16 cellular contexts compared by ENCODE assay signal in genomic region chr18:63182247-63182771, GRCh38.
DNase-seq lines count a peak whose midpoint lies in the region; ATAC-seq and TF ChIP-seq lines count a peak whose summit lies in the region.
"Had no signal": no experiment of that assay in that cellular context is flagged by ENCODE, and none has a peak within 500 bp of the region (broad histone marks: within the 10 kb centered on the region; RNA-seq: fewer than 3 reads in every experiment).

No MANE protein-coding gene starts in this region.

- no peaks in the 10 kb centered on the region for H3K27me3 ChIP-seq in sigmoid colon
- H3K27me3 ChIP-seq: ovary, upper lobe of right lung had no signal

- H3K4me1 ChIP-seq in HEK293 (ENCODE audit: control insufficient read depth, insufficient read depth, low read length), result peaks cover 29% of the 10 kb centered on the region
- peaks cover 0 to 79% (median 70%) of the 10 kb centered on the region in 4 donors for H3K4me1 ChIP-seq in sigmoid colon
- H3K4me1 ChIP-seq: upper lobe of right lung had no signal

- H3K9me3 Mint-ChIP-seq in activated CD4-positive, alpha-beta T cell treated with anti-CD3 and anti-CD28 coated beads, Interleukin-2, amount 10 ng/mL, durations not matched to agents 24 days and 14 days, result no peaks in the 10 kb centered on the region
- no peaks in the 10 kb centered on the region for H3K9me3 Mint-ChIP-seq in activated T-helper 17 cell treated with anti-CD3 and anti-CD28 coated beads, Interleukin-2, amount 50 U/mL, for 72 hours
- H3K9me3 Mint-ChIP-seq: T-helper 2 cell treated with Interferon-gamma antibody and Interleukin-4, amounts not matched to agents 5 μg/mL and 100 μg/mL, for 36 hours had no signal

- TF ChIP-seq EP300 in sigmoid colon (IDR thresholded peaks at IDR 0.05), result peak in 3 of 4 donors; percentile 9 to 80 (median 60)

- no peak for ATAC-seq in activated T-helper 17 cell treated with anti-CD3 and anti-CD28 coated beads, Interleukin-2, amount 50 U/mL, for 72 hours (replicated peaks)
- no peak for ATAC-seq in GM19467 (IDR thresholded peaks at IDR 0.05; ENCODE audit: unreplicated experiment)
- ATAC-seq: upper lobe of right lung had no signal

- TF ChIP-seq CTCF in HEK293 (tag by site-specific recombination; IDR thresholded peaks at IDR 0.05) (no peak), sigmoid colon (IDR thresholded peaks at IDR 0.05) (no peak)

- no peak for TF ChIP-seq POLR2A in sigmoid colon (IDR thresholded peaks at IDR 0.05)

- H3K36me3 ChIP-seq in HEK293 (ENCODE audit: control insufficient read depth in 2 of 2, insufficient read depth in 1 of 2, low read length in 2 of 2) (no peaks in the 10 kb centered on the region), sigmoid colon (no peaks in the 10 kb centered on the region)
- H3K36me3 ChIP-seq: ovary, upper lobe of right lung had no signal

- no peak overlapping the region for H3K4me3 ChIP-seq in HEK293 (ENCODE audit: low read depth, low read length)
- H3K4me3 ChIP-seq in sigmoid colon, result no peak overlapping the region
- H3K4me3 ChIP-seq: GM23248, ovary, upper lobe of right lung had no signal

- no peaks in the 10 kb centered on the region for H3K27me3 Mint-ChIP-seq in activated CD4-positive, alpha-beta T cell treated with anti-CD3 and anti-CD28 coated beads, Interleukin-2, amount 10 ng/mL, durations not matched to agents 24 days and 14 days
- no peaks in the 10 kb centered on the region for H3K27me3 Mint-ChIP-seq in activated T-helper 17 cell treated with anti-CD3 and anti-CD28 coated beads, Interleukin-2, amount 50 U/mL, for 72 hours

- 15 to 55% methylated on average over 5 of the region's 5 CpGs for WGBS in sigmoid colon, 2 donors

- intact Hi-C loops in activated CD4-positive, alpha-beta T cell treated with anti-CD3 and anti-CD28 coated beads, Interleukin-2, amount 10 ng/mL, durations not matched to agents 24 days and 14 days (cut with micrococcal nuclease), result no loop called here
- intact Hi-C loops in sigmoid colon (cut with DNase I), result no loop called here

- H3K27ac Mint-ChIP-seq in activated CD4-positive, alpha-beta T cell treated with anti-CD3 and anti-CD28 coated beads, Interleukin-2, amount 10 ng/mL, durations not matched to agents 24 days and 14 days, result peak overlapping the region; percentile 62
- H3K27ac Mint-ChIP-seq in activated T-helper 17 cell treated with anti-CD3 and anti-CD28 coated beads, Interleukin-2, amount 50 U/mL, for 72 hours, result peak overlapping the region; percentile 92
- H3K27ac Mint-ChIP-seq: T-helper 2 cell treated with Interferon-gamma antibody and Interleukin-4, amounts not matched to agents 5 μg/mL and 100 μg/mL, for 36 hours had no signal

- H3K27ac ChIP-seq in HEK293 (ENCODE audit: extremely low read depth, low read depth, low read length) (no peak overlapping the region), sigmoid colon (peak overlapping the region in 3 of 4 donors; percentile 29 to 53 (median 30))
- H3K27ac ChIP-seq: GM23248, ovary, upper lobe of right lung had no signal

- H3K4me1 Mint-ChIP-seq in activated CD4-positive, alpha-beta T cell treated with anti-CD3 and anti-CD28 coated beads, Interleukin-2, amount 10 ng/mL, durations not matched to agents 24 days and 14 days, result peaks cover 36% of the 10 kb centered on the region
- peaks cover 65% of the 10 kb centered on the region for H3K4me1 Mint-ChIP-seq in activated T-helper 17 cell treated with anti-CD3 and anti-CD28 coated beads, Interleukin-2, amount 50 U/mL, for 72 hours

- CTCF ChIA-PET in HEK293 (lab: Yijun Ruan, JAX), result interaction anchor here (0.6 kb wide), 1 partner anchor 141 kb away, joined by 5 read pairs; no protein-coding TSS in a partner anchor

- POLR2A ChIA-PET in HEK293 (lab: Yijun Ruan, JAX), result interaction anchor here (0.6 kb wide), 1 partner anchor 91 kb away, joined by 3 read pairs; no protein-coding TSS in a partner anchor

- no peak for DNase-seq in activated CD4-positive, alpha-beta T cell treated with anti-CD3 and anti-CD28 coated beads, Interleukin-2, amount 10 ng/mL, durations not matched to agents 24 days and 14 days
- no peak for DNase-seq in activated CD4-positive, alpha-beta T cell treated with anti-CD3 and anti-CD28 coated beads for 1 hour
- peak; percentile 84 for DNase-seq in sigmoid colon
- no peak for DNase-seq in NCI-H446 (lab: John Stamatoyannopoulos, UW)
- no peak for DNase-seq in HuH-7 (ENCODE audit: low spot score)
- DNase-seq: Calu3; GM23248; mammary epithelial cell; NCI-H2029 treated with DMSO at 0.1 percent for 48 hours; ovary; stimulated activated CD4-positive, alpha-beta T cell treated with anti-CD3 and anti-CD28 coated beads, Interleukin-15, amount 100 ng/mL, for 24 hours; upper lobe of right lung had no signal

- H3K36me3 Mint-ChIP-seq in activated CD4-positive, alpha-beta T cell treated with anti-CD3 and anti-CD28 coated beads, Interleukin-2, amount 10 ng/mL, durations not matched to agents 24 days and 14 days (ENCODE audit: low read depth), result peaks cover 41% of the 10 kb centered on the region
- H3K36me3 Mint-ChIP-seq in activated T-helper 17 cell treated with anti-CD3 and anti-CD28 coated beads, Interleukin-2, amount 50 U/mL, for 72 hours (ENCODE audit: low read depth), result peaks cover 97% of the 10 kb centered on the region

- H3K9me3 ChIP-seq in HEK293 (ENCODE audit: control insufficient read depth, insufficient read depth, low read depth, low read length), result no peaks in the 10 kb centered on the region
- no peaks in the 10 kb centered on the region for H3K9me3 ChIP-seq in sigmoid colon
- H3K9me3 ChIP-seq: ovary, upper lobe of right lung had no signal

- no peak overlapping the region for H3K4me3 Mint-ChIP-seq in activated CD4-positive, alpha-beta T cell treated with anti-CD3 and anti-CD28 coated beads, Interleukin-2, amount 10 ng/mL, durations not matched to agents 24 days and 14 days
- peak overlapping the region; percentile 64 for H3K4me3 Mint-ChIP-seq in activated T-helper 17 cell treated with anti-CD3 and anti-CD28 coated beads, Interleukin-2, amount 50 U/mL, for 72 hours
- H3K4me3 Mint-ChIP-seq: T-helper 2 cell treated with Interferon-gamma antibody and Interleukin-4, amounts not matched to agents 5 μg/mL and 100 μg/mL, for 36 hours had no signal

TF ChIP-seq in HEK293, 187 proteins besides CTCF, POLR2A, EP300 and RAD21:
- TF ChIP-seq ZNF510 (tag by site-specific recombination; IDR thresholded peaks at IDR 0.05; ENCODE audit: insufficient replicate concordance) (no peak), ZNF341 (tag by site-specific recombination; IDR thresholded peaks at IDR 0.05; ENCODE audit: low read depth) (peak; percentile 66)
